10 cellular contexts compared by ENCODE assay signal in genomic region chr22:42895541-42895981, GRCh38. TPM values are rescaled to one million over a fixed set of nuclear protein-coding genes. Genes with fewer than 3 reads are reported as not detected.
DNase-seq lines count a peak whose midpoint lies in the region; ATAC-seq lines count a peak whose summit lies in the region.
"Had no signal": no experiment of that assay in that cellular context is flagged by ENCODE, and none has a peak within 500 bp of the region (broad histone marks: within the 10 kb centered on the region; RNA-seq: fewer than 3 reads in every experiment).

No MANE protein-coding gene starts in this region.

- no peaks in the 10 kb centered on the region for H3K27me3 Mint-ChIP-seq in activated T-cell treated with anti-CD3 and anti-CD28 coated beads, Interleukin-2, amount 50 U/mL, for 72 hours (ENCODE audit: low read depth)
- no peaks in the 10 kb centered on the region for H3K27me3 Mint-ChIP-seq in activated T-helper 2 cell treated with anti-CD3 and anti-CD28 coated beads, Interferon-gamma antibody, Interleukin-2, Interleukin-4, amounts not matched to agents 10 μg/mL and 5 μg/mL and 100 μg/mL, durations not matched to agents 14 hours and 24 hours and 36 hours (ENCODE audit: low read depth)

- H3K4me1 Mint-ChIP-seq in activated T-cell treated with anti-CD3 and anti-CD28 coated beads, Interleukin-2, amount 50 U/mL, for 72 hours (ENCODE audit: low read depth), result peaks cover 32% of the 10 kb centered on the region
- peaks cover 32% of the 10 kb centered on the region for H3K4me1 Mint-ChIP-seq in activated T-helper 2 cell treated with anti-CD3 and anti-CD28 coated beads, Interferon-gamma antibody, Interleukin-2, Interleukin-4, amounts not matched to agents 10 μg/mL and 5 μg/mL and 100 μg/mL, durations not matched to agents 14 hours and 24 hours and 36 hours (ENCODE audit: low read depth)

- intact Hi-C loops in activated T-helper 2 cell treated with anti-CD3 and anti-CD28 coated beads, Interferon-gamma antibody, Interleukin-2, Interleukin-4, amounts not matched to agents 10 μg/mL and 5 μg/mL and 100 μg/mL, durations not matched to agents 14 hours and 24 hours and 36 hours (cut with micrococcal nuclease), result loop anchor here (10.0 kb wide), 1 partner anchor 119 kb away; the partner anchor contains the start of gene PACSIN2

- no peak for DNase-seq in activated T-cell treated with anti-CD3 and anti-CD28 coated beads, Interleukin-2, amount 50 U/mL, for 72 hours
- no peak for DNase-seq in activated T-cell treated with anti-CD3 and anti-CD28 coated beads, Interleukin-2, amount 50 U/mL, for 1 hour
- no peak for DNase-seq in activated T-helper 2 cell treated with anti-CD3 and anti-CD28 coated beads, Interferon-gamma antibody, Interleukin-2, Interleukin-4, amounts not matched to agents 10 μg/mL and 5 μg/mL and 100 μg/mL, durations not matched to agents 14 hours and 24 hours and 36 hours (ENCODE audit: low spot score)
- DNase-seq in inferior parietal cortex (ENCODE audit: extremely low spot score), result peak; percentile 18
- peak; percentile 31 for DNase-seq in superior temporal gyrus (ENCODE audit: extremely low spot score)
- DNase-seq in T1000 (lab: John Stamatoyannopoulos, UW), result no peak
- DNase-seq in NCI-H69 (lab: John Stamatoyannopoulos, UW), result no peak
- DNase-seq: NCI-H2107, Peyer's patch had no signal

- no peaks in the 10 kb centered on the region for H3K9me3 Mint-ChIP-seq in activated T-cell treated with anti-CD3 and anti-CD28 coated beads, Interleukin-2, amount 50 U/mL, for 72 hours
- H3K9me3 Mint-ChIP-seq in activated T-helper 2 cell treated with anti-CD3 and anti-CD28 coated beads, Interferon-gamma antibody, Interleukin-2, Interleukin-4, amounts not matched to agents 10 μg/mL and 5 μg/mL and 100 μg/mL, durations not matched to agents 14 hours and 24 hours and 36 hours, result no peaks in the 10 kb centered on the region

- H3K27ac Mint-ChIP-seq in activated T-cell treated with anti-CD3 and anti-CD28 coated beads, Interleukin-2, amount 50 U/mL, for 72 hours, result peak overlapping the region; percentile 66
- peak overlapping the region; percentile 78 for H3K27ac Mint-ChIP-seq in activated T-helper 2 cell treated with anti-CD3 and anti-CD28 coated beads, Interferon-gamma antibody, Interleukin-2, Interleukin-4, amounts not matched to agents 10 μg/mL and 5 μg/mL and 100 μg/mL, durations not matched to agents 14 hours and 24 hours and 36 hours

- no peak for ATAC-seq in activated T-cell treated with anti-CD3 and anti-CD28 coated beads, Interleukin-2, amount 50 U/mL, for 72 hours (replicated peaks in 1 of 2)
- no peak for ATAC-seq in GM21447 (IDR thresholded peaks at IDR 0.05; ENCODE audit: unreplicated experiment)

- H3K4me3 Mint-ChIP-seq in activated T-cell treated with anti-CD3 and anti-CD28 coated beads, Interleukin-2, amount 50 U/mL, for 72 hours, result peak overlapping the region; percentile 36 to 63
- no peak overlapping the region for H3K4me3 Mint-ChIP-seq in activated T-helper 2 cell treated with anti-CD3 and anti-CD28 coated beads, Interferon-gamma antibody, Interleukin-2, Interleukin-4, amounts not matched to agents 10 μg/mL and 5 μg/mL and 100 μg/mL, durations not matched to agents 14 hours and 24 hours and 36 hours (ENCODE audit: low read depth)

- no peaks in the 10 kb centered on the region for H3K36me3 Mint-ChIP-seq in activated T-cell treated with anti-CD3 and anti-CD28 coated beads, Interleukin-2, amount 50 U/mL, for 72 hours (ENCODE audit: insufficient read depth in 2 of 2)
- H3K36me3 Mint-ChIP-seq in activated T-helper 2 cell treated with anti-CD3 and anti-CD28 coated beads, Interferon-gamma antibody, Interleukin-2, Interleukin-4, amounts not matched to agents 10 μg/mL and 5 μg/mL and 100 μg/mL, durations not matched to agents 14 hours and 24 hours and 36 hours (ENCODE audit: low read depth), result peaks cover 7% of the 10 kb centered on the region

RNA-seq across cellular contexts. Expression of gene ARFGAP3, which starts 38.5 kb away (rescaled TPM):
- 10 to 100 TPM; 38.0 to 46.3 TPM for total RNA-seq in activated T-cell treated with anti-CD3 and anti-CD28 coated beads, Interleukin-2, amount 50 U/mL, for 72 hours
- 45.2 and 47.6 TPM in 2 replicates for total RNA-seq in activated T-helper 2 cell treated with anti-CD3 and anti-CD28 coated beads, Interferon-gamma antibody, Interleukin-2, Interleukin-4, amounts not matched to agents 10 μg/mL and 5 μg/mL and 100 μg/mL, durations not matched to agents 14 hours and 24 hours and 36 hours

Comparison
In these comparisons a context has a peak if more than half of its experiments do, and no peak if none do; other contexts are left out.
1. DNase-seq: peak in inferior parietal cortex (single experiment) and superior temporal gyrus (single experiment); none in activated T-cell treated with anti-CD3 and anti-CD28 coated beads, Interleukin-2, amount 50 U/mL, for 72 hours (0 of 2), activated T-cell treated with anti-CD3 and anti-CD28 coated beads, Interleukin-2, amount 50 U/mL, for 1 hour (single experiment), activated T-helper 2 cell treated with anti-CD3 and anti-CD28 coated beads, Interferon-gamma antibody, Interleukin-2, Interleukin-4, amounts not matched to agents 10 μg/mL and 5 μg/mL and 100 μg/mL, durations not matched to agents 14 hours and 24 hours and 36 hours (single experiment), T1000 (single experiment) and NCI-H69 (single experiment).